8 cellular contexts compared by ENCODE assay signal in the genomic region with DNA sequence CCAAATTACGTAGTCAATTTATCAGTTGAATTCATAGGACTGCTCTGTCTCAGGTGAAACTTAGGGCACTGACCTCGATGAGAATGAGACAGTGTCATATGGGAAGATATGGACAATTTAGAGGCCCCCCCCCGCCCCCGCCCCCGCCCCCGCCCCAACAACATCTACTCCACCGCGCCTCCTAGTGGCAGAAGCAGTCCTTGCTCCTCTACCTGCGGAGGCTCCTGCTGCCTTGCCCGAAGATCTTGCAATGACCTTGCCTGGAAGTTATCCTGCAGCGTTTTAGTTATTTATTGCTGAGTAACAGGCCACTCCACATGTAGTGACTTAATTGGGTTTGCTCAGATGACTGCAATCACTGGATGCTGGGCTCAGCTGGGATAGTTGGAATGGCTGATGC. TPM values are rescaled to one million over a fixed set of nuclear protein-coding genes. Genes with fewer than 3 reads are reported as not detected.
DNase-seq lines count a peak whose midpoint lies in the region; ATAC-seq, FAIRE-seq and TF ChIP-seq lines count a peak whose summit lies in the region.

No MANE protein-coding gene starts in this region.

- in situ Hi-C loops in Panc1 (cut with HindIII; ENCODE audit: low pct_unique_long_range_greater_than_20kb, low sequenced_read_pairs), result no loop called here

- no peak overlapping the region for H3K4me3 ChIP-seq in GM06990 (replicated peaks; ENCODE audit: low read depth, low read length)
- no peak overlapping the region for H3K4me3 ChIP-seq in Panc1 (ENCODE audit: low read depth in 2 of 2, low read length in 2 of 2)
- no peak overlapping the region for H3K4me3 ChIP-seq in keratinocyte (ENCODE audit: control insufficient read depth in 2 of 3, extremely low read depth in 1 of 3, insufficient read depth in 2 of 3, low read depth in 1 of 3, low read length in 3 of 3)

- no peaks in the 10 kb centered on the region; the same call in 1 of the 2 replicates for H3K4me1 ChIP-seq in Panc1 (ENCODE audit: control insufficient read depth, insufficient read depth, low read length)
- peaks cover 2% of the 10 kb centered on the region for H3K4me1 ChIP-seq in keratinocyte (ENCODE audit: control insufficient read depth, extremely low read depth, insufficient read depth, low read length)

- H3K9ac ChIP-seq in keratinocyte (ENCODE audit: control insufficient read depth, extremely low read depth, insufficient read depth, low read length), result no peak overlapping the region

- H3K4me3 Mint-ChIP-seq in activated naive CD8-positive, alpha-beta T cell treated with anti-CD3 and anti-CD28 coated beads for 36 hours, result no peak overlapping the region
- H3K4me3 Mint-ChIP-seq in stimulated activated effector memory CD8-positive, alpha-beta T cell treated with anti-CD3 and anti-CD28 coated beads, Interleukin-12 subunit alpha, Interleukin-12 subunit beta, amount 100 ng/mL, for 72 hours, result no peak overlapping the region

- no peaks in the 10 kb centered on the region for H3K9me3 ChIP-seq in Panc1 (ENCODE audit: control insufficient read depth, insufficient read depth, low read depth, low read length)
- no peaks in the 10 kb centered on the region for H3K9me3 ChIP-seq in keratinocyte (ENCODE audit: control insufficient read depth, low read depth, low read length)

- dilution Hi-C loops in keratinocyte (cut with MboI; ENCODE audit: extremely low pct_ligation_motif_present, low sequenced_read_pairs), result no loop called here

- CTCF ChIA-PET in Panc1 (lab: Charles Lee), result no interaction called here

- FAIRE-seq in keratinocyte (lab: Jason Lieb, UNC), result no peak

- H3K9me3 Mint-ChIP-seq in activated naive CD8-positive, alpha-beta T cell treated with anti-CD3 and anti-CD28 coated beads for 36 hours, result no peaks in the 10 kb centered on the region
- no peaks in the 10 kb centered on the region for H3K9me3 Mint-ChIP-seq in stimulated activated effector memory CD8-positive, alpha-beta T cell treated with anti-CD3 and anti-CD28 coated beads, Interleukin-12 subunit alpha, Interleukin-12 subunit beta, amount 100 ng/mL, for 72 hours

- no peaks in the 10 kb centered on the region for H3K9me1 ChIP-seq in keratinocyte (ENCODE audit: control insufficient read depth, extremely low read depth, insufficient read depth, low read length)

- no peaks in the 10 kb centered on the region for H4K20me1 ChIP-seq in keratinocyte (ENCODE audit: control insufficient read depth, extremely low read depth, insufficient read depth, low read length)

- intact Hi-C loops in Panc1 (cut with micrococcal nuclease; ENCODE audit: unreplicated experiment), result no loop called here

- H3K79me2 ChIP-seq in keratinocyte (ENCODE audit: control insufficient read depth, insufficient read depth, low read length), result no peaks in the 10 kb centered on the region

- H3K27me3 ChIP-seq in GM06990 (replicated peaks; ENCODE audit: control insufficient read depth, insufficient read depth, low read length), result no peaks in the 10 kb centered on the region
- no peaks in the 10 kb centered on the region; the same call in 1 of the 2 replicates for H3K27me3 ChIP-seq in Panc1 (ENCODE audit: control insufficient read depth, insufficient read depth, low read length)
- H3K27me3 ChIP-seq in keratinocyte (ENCODE audit: control insufficient read depth, extremely low read depth, insufficient read depth, low read length), result no peaks in the 10 kb centered on the region

- no peaks in the 10 kb centered on the region for H3K36me3 Mint-ChIP-seq in activated naive CD8-positive, alpha-beta T cell treated with anti-CD3 and anti-CD28 coated beads for 36 hours
- peaks cover 6% of the 10 kb centered on the region for H3K36me3 Mint-ChIP-seq in stimulated activated effector memory CD8-positive, alpha-beta T cell treated with anti-CD3 and anti-CD28 coated beads, Interleukin-12 subunit alpha, Interleukin-12 subunit beta, amount 100 ng/mL, for 72 hours

- H3K36me3 ChIP-seq in GM06990 (ENCODE audit: control insufficient read depth, insufficient read depth, low read length) (peaks cover under 1% of the 10 kb centered on the region; the same call in 1 of the 2 replicates), Panc1 (ENCODE audit: control insufficient read depth, insufficient read depth, low read length) (no peaks in the 10 kb centered on the region), keratinocyte (ENCODE audit: control insufficient read depth in 2 of 2, extremely low read depth in 1 of 2, insufficient read depth in 2 of 2, low read length in 2 of 2) (peaks cover 9 to 16% of the 10 kb centered on the region in 2 experiments)

- H3K4me2 ChIP-seq in keratinocyte (ENCODE audit: control insufficient read depth, extremely low read depth, insufficient read depth, low read depth, low read length), result no peak overlapping the region

- H3K27ac ChIP-seq in Panc1 (ENCODE audit: low read length) (no peak overlapping the region), keratinocyte (ENCODE audit: control insufficient read depth, insufficient read depth, low read length) (no peak overlapping the region)

- ATAC-seq in Panc1 (peak; percentile 57; the same call in 1 of the 2 replicates), HG02973 (IDR thresholded peaks at IDR 0.05; ENCODE audit: unreplicated experiment) (no peak), omental fat pad (ENCODE audit: low FRiP score) (no peak), GM21423 (IDR thresholded peaks at IDR 0.05; ENCODE audit: unreplicated experiment) (no peak)
- ATAC-seq in stimulated activated effector memory CD8-positive, alpha-beta T cell treated with anti-CD3 and anti-CD28 coated beads, Interleukin-12 subunit alpha, Interleukin-12 subunit beta, amount 100 ng/mL, for 72 hours, result no peak

- BruUV-seq in Panc1 (replicated peaks; lab: Mats Ljungman, UMichigan), result no TSS peak

- H3K4me1 Mint-ChIP-seq in activated naive CD8-positive, alpha-beta T cell treated with anti-CD3 and anti-CD28 coated beads for 36 hours, result peaks cover 18% of the 10 kb centered on the region
- H3K4me1 Mint-ChIP-seq in stimulated activated effector memory CD8-positive, alpha-beta T cell treated with anti-CD3 and anti-CD28 coated beads, Interleukin-12 subunit alpha, Interleukin-12 subunit beta, amount 100 ng/mL, for 72 hours, result peaks cover 23% of the 10 kb centered on the region

- H3K27me3 Mint-ChIP-seq in activated naive CD8-positive, alpha-beta T cell treated with anti-CD3 and anti-CD28 coated beads for 36 hours, result no peaks in the 10 kb centered on the region

- H3K27ac Mint-ChIP-seq in activated naive CD8-positive, alpha-beta T cell treated with anti-CD3 and anti-CD28 coated beads for 36 hours, result no peak overlapping the region
- no peak overlapping the region for H3K27ac Mint-ChIP-seq in stimulated activated effector memory CD8-positive, alpha-beta T cell treated with anti-CD3 and anti-CD28 coated beads, Interleukin-12 subunit alpha, Interleukin-12 subunit beta, amount 100 ng/mL, for 72 hours

- H2AFZ ChIP-seq in keratinocyte (ENCODE audit: control insufficient read depth, low read length), result no peak overlapping the region

- peak; percentile 16 for TF ChIP-seq CTCF in GM06990 (IDR thresholded peaks at IDR 0.05; ENCODE audit: insufficient read depth, low read length, poor library complexity, severe bottlenecking)
- TF ChIP-seq CTCF in Panc1 (IDR thresholded peaks at IDR 0.05), result peak; percentile 88
- peak in 2 of 3 experiments; percentile 58 to 74 for TF ChIP-seq CTCF in keratinocyte (optimal IDR thresholded peaks at IDR 0.05 in 1 of 3, IDR thresholded peaks at IDR 0.05 in 1 of 3, conservative IDR thresholded peaks at IDR 0.05 in 1 of 3; ENCODE audit: extremely low read depth in 1 of 3, insufficient read depth in 2 of 3, low read length in 3 of 3)
- TF ChIP-seq CTCF in omental fat pad (IDR thresholded peaks at IDR 0.05), result no peak

- POLR2A ChIA-PET in Panc1 (lab: Charles Lee), result no interaction called here

- DNase-seq in GM06990 (ENCODE audit: extremely low read depth, insufficient read length) (no peak), Panc1 (ENCODE audit: low read depth, low spot score) (no peak), keratinocyte (ENCODE audit: low read depth, low spot score) (no peak), omental fat pad (ENCODE audit: low spot score) (no peak)
- peak; percentile 37 for DNase-seq in activated naive CD8-positive, alpha-beta T cell treated with anti-CD3 and anti-CD28 coated beads for 36 hours
- DNase-seq in stimulated activated effector memory CD8-positive, alpha-beta T cell treated with anti-CD3 and anti-CD28 coated beads, Interleukin-12 subunit alpha, Interleukin-12 subunit beta, amount 100 ng/mL, for 72 hours (ENCODE audit: low spot score in 2 of 2), result peak; percentile 40 to 73

RNA-seq across cellular contexts. Expression of a gene that starts 15.1 kb away (rescaled TPM):
- total RNA-seq in Panc1 (2021; ENCODE audit: unreplicated experiment) (89.8 TPM), omental fat pad (100 to 1,000 TPM; 307 to 804 (median 482) TPM)
- polyA plus RNA-seq in Panc1 (2012; ENCODE audit: insufficient read length), result 268 TPM
- total RNA-seq in activated naive CD8-positive, alpha-beta T cell treated with anti-CD3 and anti-CD28 coated beads for 36 hours, result 10 to 100 TPM; 18.9 to 19.4 TPM
- 131 to 152 TPM (median 136 TPM) in 3 replicates for polyA plus RNA-seq in keratinocyte
- polyA plus RNA-seq in keratinocyte (2011; ENCODE audit: low read depth), result 21.2 TPM
- polyA plus RNA-seq in keratinocyte (2011; cell fraction: cytosol; rRNA removed), result 55.7 and 96.8 TPM in 2 replicates
- 222 and 300 TPM in 2 replicates for polyA plus RNA-seq in keratinocyte (2011; cell fraction: nucleus; rRNA removed)
- polyA plus RNA-seq in keratinocyte (2012; ENCODE audit: low replicate concordance), result 44.1 and 204 TPM in 2 replicates
- polyA minus RNA-seq in keratinocyte, result 94.3 to 326 TPM (median 110 TPM) in 3 replicates
- 352 TPM for polyA minus RNA-seq in keratinocyte (2011; cell fraction: cytosol; rRNA and poly(A)+ RNA removed)
- polyA minus RNA-seq in keratinocyte (2011; cell fraction: nucleus; rRNA and poly(A)+ RNA removed), result 249 and 254 TPM in 2 replicates

RNA-seq across cellular contexts. Expression of a gene that starts 51.5 kb away (rescaled TPM):
- total RNA-seq in Panc1 (2021; ENCODE audit: unreplicated experiment) (6.0 TPM), omental fat pad (10 to 100 TPM; 23.6 to 34.7 (median 31.7) TPM)
- 7.3 TPM for polyA plus RNA-seq in Panc1 (2012; ENCODE audit: insufficient read length)
- total RNA-seq in activated naive CD8-positive, alpha-beta T cell treated with anti-CD3 and anti-CD28 coated beads for 36 hours, result 1 to 10 TPM; 5.9 to 6.6 TPM
- 2.1 to 4.0 TPM (median 3.1 TPM) in 3 replicates for polyA plus RNA-seq in keratinocyte
- 0.45 TPM for polyA plus RNA-seq in keratinocyte (2011; ENCODE audit: low read depth)
- 1.7 and 2.9 TPM in 2 replicates for polyA plus RNA-seq in keratinocyte (2011; cell fraction: cytosol; rRNA removed)
- polyA plus RNA-seq in keratinocyte (2011; cell fraction: nucleus; rRNA removed), result 9.3 and 14.4 TPM in 2 replicates
- 0.83 and 6.4 TPM in 2 replicates for polyA plus RNA-seq in keratinocyte (2012; ENCODE audit: low replicate concordance)
- polyA minus RNA-seq in keratinocyte, result 5.0 to 24.4 TPM (median 6.7 TPM) in 3 replicates
- polyA minus RNA-seq in keratinocyte (2011; cell fraction: cytosol; rRNA and poly(A)+ RNA removed), result 8.6 TPM
- polyA minus RNA-seq in keratinocyte (2011; cell fraction: nucleus; rRNA and poly(A)+ RNA removed), result 9.1 and 13.0 TPM in 2 replicates

Comparison
In these comparisons a context has a peak if more than half of its experiments do, and no peak if none do; other contexts are left out.
1. DNase-seq: peak in activated naive CD8-positive, alpha-beta T cell treated with anti-CD3 and anti-CD28 coated beads for 36 hours (single experiment) and stimulated activated effector memory CD8-positive, alpha-beta T cell treated with anti-CD3 and anti-CD28 coated beads, Interleukin-12 subunit alpha, Interleukin-12 subunit beta, amount 100 ng/mL, for 72 hours (2 of 2); none in GM06990 (single experiment), Panc1 (single experiment), keratinocyte (single experiment) and omental fat pad (single experiment).
2. CTCF ChIP-seq: peak in GM06990 (single experiment), Panc1 (single experiment) and keratinocyte (2 of 3); none in omental fat pad (0 of 3).